ENCODE assay signal across 1 cellular context in the genomic region with DNA sequence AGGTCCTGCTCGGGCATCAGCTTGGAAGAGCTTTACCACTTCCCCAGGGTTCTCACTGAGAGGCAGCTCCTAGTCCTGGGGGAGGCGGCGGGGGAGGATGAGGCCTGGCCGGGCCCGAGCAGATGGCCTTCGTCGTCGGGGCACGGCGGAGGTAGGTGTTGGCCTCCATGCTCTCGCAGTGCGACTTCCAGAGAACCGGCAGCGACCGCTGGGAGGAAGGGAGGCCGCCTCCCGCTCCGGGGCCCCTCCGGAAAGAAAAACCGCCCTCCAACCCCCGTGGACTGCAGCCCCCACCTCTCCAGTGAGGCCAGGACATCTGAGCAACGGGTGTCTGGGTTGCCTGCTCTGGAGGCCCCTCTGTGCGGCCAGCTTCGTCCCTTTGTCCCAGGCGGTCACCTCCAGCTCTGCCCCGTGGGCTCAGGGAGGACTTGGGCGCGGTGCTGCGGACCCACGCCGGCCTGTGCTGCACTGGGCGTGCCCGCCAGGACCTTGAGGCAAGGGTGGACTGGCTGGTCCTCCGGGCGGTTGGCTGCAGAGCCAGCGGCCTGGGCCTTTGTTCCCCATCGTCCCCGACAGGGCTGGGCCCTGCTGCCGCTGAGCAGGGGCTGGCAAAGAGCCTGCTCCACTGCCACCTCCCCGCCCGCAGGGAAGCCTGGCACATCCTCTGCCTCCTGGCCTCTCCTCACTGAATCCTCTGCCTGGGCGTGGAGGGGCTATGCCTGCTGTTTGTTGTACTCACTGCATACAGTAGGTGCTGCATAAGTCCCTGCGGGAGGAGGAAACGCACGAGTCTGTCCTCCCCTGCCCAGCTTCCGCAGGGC.
TF ChIP-seq lines count a peak whose summit lies in the region.

No MANE protein-coding gene starts in this region.

TF ChIP-seq in HepG2, 621 proteins besides CTCF, POLR2A, EP300 and RAD21:
- TF ChIP-seq, protein P1, sequence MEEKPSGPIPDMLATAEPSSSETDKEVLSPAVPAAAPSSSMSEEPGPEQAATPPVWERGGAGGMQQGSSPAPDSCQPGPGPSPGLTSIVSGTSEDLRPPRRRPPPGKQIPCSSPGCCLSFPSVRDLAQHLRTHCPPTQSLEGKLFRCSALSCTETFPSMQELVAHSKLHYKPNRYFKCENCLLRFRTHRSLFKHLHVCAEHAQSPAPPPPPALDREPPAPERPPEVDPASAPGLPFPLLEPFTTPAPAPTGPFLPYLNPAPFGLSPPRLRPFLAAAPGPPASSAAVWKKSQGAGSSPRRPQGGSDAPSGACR (CRISPR knock-in tag; IDR thresholded peaks at IDR 0.05) = no peak
- TF ChIP-seq MIXL1 (CRISPR knock-in tag; IDR thresholded peaks at IDR 0.05) = no peak
- TF ChIP-seq ZNF558 (CRISPR knock-in tag; IDR thresholded peaks at IDR 0.05; ENCODE audit: borderline replicate concordance) = no peak
- no peak for TF ChIP-seq ZNF546 (CRISPR knock-in tag; conservative IDR thresholded peaks at IDR 0.05)
- TF ChIP-seq TCF7 (IDR thresholded peaks at IDR 0.05; ENCODE audit: low read depth) = no peak
- no peak for TF ChIP-seq MED13 (CRISPR knock-in tag; IDR thresholded peaks at IDR 0.05)
